8 cellular contexts compared by ENCODE assay signal in genomic region chr16:10971560-10971961, GRCh38. TPM values are rescaled to one million over a fixed set of nuclear protein-coding genes. Genes with fewer than 3 reads are reported as not detected.
DNase-seq lines count a peak whose midpoint lies in the region; ATAC-seq, FAIRE-seq and TF ChIP-seq lines count a peak whose summit lies in the region.

No MANE protein-coding gene starts in this region.

- no peak overlapping the region for H3K4me3 ChIP-seq in WI38 (ENCODE audit: low read depth, low read length)
- no peak overlapping the region for H3K4me3 ChIP-seq in fibroblast of the aortic adventitia (ENCODE audit: low read depth, low read length)
- no peak overlapping the region for H3K4me3 ChIP-seq in neural cell (ENCODE audit: low read length)

- no peak for TF ChIP-seq EP300 in neural cell (conservative IDR thresholded peaks at IDR 0.05; ENCODE audit: poor library complexity, severe bottlenecking)

- no peaks in the 10 kb centered on the region for H3K27me3 ChIP-seq in neural cell (ENCODE audit: insufficient read depth, low read depth, low read length)

- TF ChIP-seq CTCF in C4-2B (conservative IDR thresholded peaks at IDR 0.05) (peak; percentile 89), WI38 (IDR thresholded peaks at IDR 0.05; ENCODE audit: low read depth, low read length) (0 out of 2 replicates have a peak, but pooled peaks have one; percentile 26), fibroblast of the aortic adventitia (IDR thresholded peaks at IDR 0.05; ENCODE audit: insufficient read depth, low read length) (peak; percentile 68), neural cell (IDR thresholded peaks at IDR 0.05; ENCODE audit: poor library complexity, severe bottlenecking) (peak; percentile 79)

- TF ChIP-seq POLR2A in GM12891 (IDR thresholded peaks at IDR 0.05; ENCODE audit: low read depth, low read length), result no peak

- H3F3A ChIP-seq in neural cell (ENCODE audit: insufficient read depth, low read length, poor library complexity, severe bottlenecking), result no peaks in the 10 kb centered on the region

- H3K4me2 ChIP-seq in neural cell (ENCODE audit: low read length), result no peak overlapping the region

- H2AFZ ChIP-seq in neural cell (ENCODE audit: low read depth, low read length), result no peak overlapping the region

- peaks cover 4% of the 10 kb centered on the region for H3K36me3 ChIP-seq in neural cell (ENCODE audit: insufficient read depth, low read length)

- no peak overlapping the region for H3K9ac ChIP-seq in neural cell (ENCODE audit: low read length)

- ATAC-seq in HG02623 (IDR thresholded peaks at IDR 0.05; ENCODE audit: unreplicated experiment), result no peak

- no peaks in the 10 kb centered on the region for H3K79me2 ChIP-seq in neural cell (replicated peaks; ENCODE audit: insufficient read depth, low read length)

- TF ChIP-seq RAD21 in neural cell (conservative IDR thresholded peaks at IDR 0.05), result peak; percentile 74

- no peak for DNase-seq in GM12891 (ENCODE audit: insufficient read length, low spot score)
- peak; percentile 83 for DNase-seq in NCI-H2107 treated with DMSO at 0.1 percent for 48 hours (lab: John Stamatoyannopoulos, UW; ENCODE audit: unreplicated experiment)
- peak; percentile 96 for DNase-seq in fibroblast of the aortic adventitia (ENCODE audit: low read depth)
- DNase-seq in activated CD4-positive, CD25-positive, alpha-beta regulatory T cell (lab: John Stamatoyannopoulos, UW), result no peak

- FAIRE-seq in GM12891 (lab: Jason Lieb, UNC), result peak; percentile 54

- no peaks in the 10 kb centered on the region for H3K9me2 ChIP-seq in neural cell (ENCODE audit: insufficient read depth, low read length)

- no peaks in the 10 kb centered on the region for H4K20me1 ChIP-seq in neural cell (ENCODE audit: insufficient read depth)

- H3K27ac ChIP-seq in C4-2B (no peak overlapping the region), neural cell (ENCODE audit: low read length) (no peak overlapping the region)

- no peaks in the 10 kb centered on the region for H3K9me3 ChIP-seq in neural cell (ENCODE audit: low read length)

TF ChIP-seq in GM12891, 5 proteins besides CTCF, POLR2A, EP300 and RAD21:
- no peak for TF ChIP-seq PAX5 (IDR thresholded peaks at IDR 0.05; ENCODE audit: insufficient read depth, low read length, severe bottlenecking)
- TF ChIP-seq SPI1 (IDR thresholded peaks at IDR 0.05; ENCODE audit: low read depth, low read length), result no peak
- no peak for TF ChIP-seq TAF1 (IDR thresholded peaks at IDR 0.05; ENCODE audit: low read depth, low read length)
- TF ChIP-seq POU2F2 (IDR thresholded peaks at IDR 0.05; ENCODE audit: low read depth, low read length), result no peak

TF ChIP-seq in neural cell, 6 proteins besides CTCF, POLR2A, EP300 and RAD21:
- TF ChIP-seq MXI1 (conservative IDR thresholded peaks at IDR 0.05; ENCODE audit: poor library complexity, severe bottlenecking), result no peak
- TF ChIP-seq POLR2AphosphoS5 (IDR thresholded peaks at IDR 0.05), result no peak
- no peak for TF ChIP-seq REST (IDR thresholded peaks at IDR 0.05; ENCODE audit: borderline replicate concordance)
- peak; percentile 75 for TF ChIP-seq SMC3 (conservative IDR thresholded peaks at IDR 0.05; ENCODE audit: poor library complexity)
TF ChIP-seq in neural cell: peak in this region for 1.

RNA-seq across cellular contexts. Expression of gene CLEC16A, which starts 27.2 kb away (rescaled TPM):
- polyA plus RNA-seq in GM12891 (2012; ENCODE audit: low read depth, missing spikeins), result 12.4 TPM
- total RNA-seq in fibroblast of the aortic adventitia (ENCODE audit: low replicate concordance), result 14.5 and 16.3 TPM in 2 replicates
- polyA plus RNA-seq in neural cell, result 11.1 and 17.8 TPM in 2 replicates
- 39.7 and 47.7 TPM in 2 replicates for polyA minus RNA-seq in neural cell

RNA-seq across cellular contexts. Expression of gene DEXI, which starts 29.3 kb away (rescaled TPM):
- polyA plus RNA-seq in GM12891 (2012; ENCODE audit: low read depth, missing spikeins), result 8.4 TPM
- total RNA-seq in fibroblast of the aortic adventitia (ENCODE audit: low replicate concordance), result 35.2 and 50.2 TPM in 2 replicates
- 52.0 and 62.0 TPM in 2 replicates for polyA plus RNA-seq in neural cell
- polyA minus RNA-seq in neural cell, result 30.4 and 35.8 TPM in 2 replicates

Comparison
In these comparisons a context has a peak if more than half of its experiments do, and no peak if none do; other contexts are left out.
1. CTCF ChIP-seq: peak in every context shown above with its lines; median percentile 89 in C4-2B; 79 in neural cell; 68 in fibroblast of the aortic adventitia; 26 in WI38.
2. DNase-seq: peak in NCI-H2107 treated with DMSO at 0.1 percent for 48 hours (single experiment) and fibroblast of the aortic adventitia (single experiment); none in GM12891 (single experiment) and activated CD4-positive, CD25-positive, alpha-beta regulatory T cell (0 of 4).